Comparison of ENCODE assay signal across 11 cellular contexts in genomic region chr19:13121551-13122274, GRCh38. TPM values are rescaled to one million over a fixed set of nuclear protein-coding genes. Genes with fewer than 3 reads are reported as not detected.
DNase-seq lines count a peak whose midpoint lies in the region; ATAC-seq and TF ChIP-seq lines count a peak whose summit lies in the region.
"Had no signal": no experiment of that assay in that cellular context is flagged by ENCODE, and none has a peak within 500 bp of the region (broad histone marks: within the 10 kb centered on the region; RNA-seq: fewer than 3 reads in every experiment).

No MANE protein-coding gene starts in this region.

- CTCF ChIA-PET in activated naive CD4-positive, alpha-beta T cell treated with anti-CD3 and anti-CD28 coated beads, Interleukin-2, amount 10 ng/mL, durations not matched to agents 7 days and 5 days (lab: Charles Lee), result no interaction called here
- CTCF ChIA-PET in activated CD8-positive, alpha-beta T cell treated with anti-CD3 and anti-CD28 coated beads for 36 hours (lab: Charles Lee), result interaction anchor here (5.2 kb wide), 1 partner anchor 156 kb away, joined by 21 read pairs; no protein-coding TSS in a partner anchor

- no peaks in the 10 kb centered on the region for H3K9me3 Mint-ChIP-seq in activated naive CD4-positive, alpha-beta T cell treated with anti-CD3 and anti-CD28 coated beads, Interleukin-2, amount 50 U/mL, for 72 hours
- H3K9me3 Mint-ChIP-seq in activated naive CD4-positive, alpha-beta T cell treated with anti-CD3 and anti-CD28 coated beads, Interleukin-2, amount 10 ng/mL, durations not matched to agents 7 days and 5 days, result no peaks in the 10 kb centered on the region
- H3K9me3 Mint-ChIP-seq in activated CD8-positive, alpha-beta T cell treated with anti-CD3 and anti-CD28 coated beads for 36 hours, result no peaks in the 10 kb centered on the region
- H3K9me3 Mint-ChIP-seq in memory B cell (no peaks in the 10 kb centered on the region), type B pancreatic cell (no peaks in the 10 kb centered on the region)

- H3K4me1 ChIP-seq in esophagus muscularis mucosa, result peaks cover 28 to 48% (median 43%) of the 10 kb centered on the region in 4 donors

- no peak for TF ChIP-seq POLR2A in esophagus muscularis mucosa (IDR thresholded peaks at IDR 0.05; ENCODE audit: low read depth)

- H3K4me1 Mint-ChIP-seq in activated naive CD4-positive, alpha-beta T cell treated with anti-CD3 and anti-CD28 coated beads, Interleukin-2, amount 10 ng/mL, durations not matched to agents 7 days and 5 days, result peaks cover 40% of the 10 kb centered on the region
- H3K4me1 Mint-ChIP-seq in activated CD8-positive, alpha-beta T cell treated with anti-CD3 and anti-CD28 coated beads for 36 hours (ENCODE audit: low read depth), result peaks cover 47% of the 10 kb centered on the region
- peaks cover 27% of the 10 kb centered on the region for H3K4me1 Mint-ChIP-seq in memory B cell
- H3K4me1 Mint-ChIP-seq in type B pancreatic cell (ENCODE audit: unreplicated experiment), result peaks cover 31% of the 10 kb centered on the region

- no peak overlapping the region for H3K27ac ChIP-seq in esophagus muscularis mucosa (replicated peaks in 1 of 4)
- H3K27ac ChIP-seq: vagina had no signal

- POLR2A ChIA-PET in activated CD8-positive, alpha-beta T cell treated with anti-CD3 and anti-CD28 coated beads for 36 hours (lab: Charles Lee), result interaction anchor here (1.7 to 6.4 kb wide), 3 partner anchors 9 to 34 kb away, joined by 5 to 63 read pairs (median 8); no protein-coding TSS in a partner anchor

- no peak overlapping the region for H3K4me3 ChIP-seq in esophagus muscularis mucosa
- H3K4me3 ChIP-seq: Peyer's patch, vagina had no signal

- no peaks in the 10 kb centered on the region for H3K9me3 ChIP-seq in esophagus muscularis mucosa
- H3K9me3 ChIP-seq: Peyer's patch, vagina had no signal

- H3K4me3 Mint-ChIP-seq in activated naive CD4-positive, alpha-beta T cell treated with anti-CD3 and anti-CD28 coated beads, Interleukin-2, amount 10 ng/mL, durations not matched to agents 7 days and 5 days, result no peak overlapping the region
- H3K4me3 Mint-ChIP-seq in activated CD8-positive, alpha-beta T cell treated with anti-CD3 and anti-CD28 coated beads for 36 hours, result peak overlapping the region; percentile 20
- H3K4me3 Mint-ChIP-seq in memory B cell, result peak overlapping the region; percentile 15
- peak overlapping the region; percentile 54 for H3K4me3 Mint-ChIP-seq in type B pancreatic cell

- 84% methylated on average over 17 of the region's 18 CpGs for WGBS in esophagus muscularis mucosa

- H3K36me3 ChIP-seq in esophagus muscularis mucosa, result peaks cover 0 to 20% (median 8%) of the 10 kb centered on the region in 4 donors
- H3K36me3 ChIP-seq: vagina had no signal

- no peaks in the 10 kb centered on the region for H3K27me3 ChIP-seq in esophagus muscularis mucosa
- H3K27me3 ChIP-seq: Peyer's patch, vagina had no signal

- no peak for TF ChIP-seq CTCF in activated CD8-positive, alpha-beta T cell treated with anti-CD3 and anti-CD28 coated beads for 36 hours (IDR thresholded peaks at IDR 0.05)
- TF ChIP-seq CTCF in type B pancreatic cell (conservative IDR thresholded peaks at IDR 0.05) (no peak), esophagus muscularis mucosa (IDR thresholded peaks at IDR 0.05) (no peak)

- peaks cover 10% of the 10 kb centered on the region in 2 donors for H3K36me3 Mint-ChIP-seq in activated naive CD4-positive, alpha-beta T cell treated with anti-CD3 and anti-CD28 coated beads, Interleukin-2, amount 50 U/mL, for 72 hours
- H3K36me3 Mint-ChIP-seq in activated naive CD4-positive, alpha-beta T cell treated with anti-CD3 and anti-CD28 coated beads, Interleukin-2, amount 10 ng/mL, durations not matched to agents 7 days and 5 days, result peaks cover 2% of the 10 kb centered on the region
- peaks cover 13% of the 10 kb centered on the region for H3K36me3 Mint-ChIP-seq in activated CD8-positive, alpha-beta T cell treated with anti-CD3 and anti-CD28 coated beads for 36 hours (ENCODE audit: low read depth)
- H3K36me3 Mint-ChIP-seq in memory B cell, result no peaks in the 10 kb centered on the region
- H3K36me3 Mint-ChIP-seq in type B pancreatic cell, result no peaks in the 10 kb centered on the region

- intact Hi-C loops in activated CD8-positive, alpha-beta T cell treated with anti-CD3 and anti-CD28 coated beads for 36 hours (cut with micrococcal nuclease), result no loop called here
- intact Hi-C loops in esophagus muscularis mucosa (cut with DNase I), result no loop called here

- no peak for ATAC-seq in activated naive CD4-positive, alpha-beta T cell treated with anti-CD3 and anti-CD28 coated beads, Interleukin-2, amount 50 U/mL, for 72 hours
- no peak for ATAC-seq in activated CD8-positive, alpha-beta T cell treated with anti-CD3 and anti-CD28 coated beads for 36 hours
- ATAC-seq in memory B cell (ENCODE audit: low read depth) (no peak), HG02610 (IDR thresholded peaks at IDR 0.05; ENCODE audit: unreplicated experiment) (no peak)

- peak overlapping the region; percentile 35 to 50 for H3K27ac Mint-ChIP-seq in activated naive CD4-positive, alpha-beta T cell treated with anti-CD3 and anti-CD28 coated beads, Interleukin-2, amount 50 U/mL, for 72 hours
- no peak overlapping the region for H3K27ac Mint-ChIP-seq in activated naive CD4-positive, alpha-beta T cell treated with anti-CD3 and anti-CD28 coated beads, Interleukin-2, amount 10 ng/mL, durations not matched to agents 7 days and 5 days
- peak overlapping the region; percentile 67 for H3K27ac Mint-ChIP-seq in activated CD8-positive, alpha-beta T cell treated with anti-CD3 and anti-CD28 coated beads for 36 hours
- H3K27ac Mint-ChIP-seq in memory B cell (peak overlapping the region; percentile 19), type B pancreatic cell (peak overlapping the region; percentile 20)

- no peaks in the 10 kb centered on the region for H3K27me3 Mint-ChIP-seq in activated naive CD4-positive, alpha-beta T cell treated with anti-CD3 and anti-CD28 coated beads, Interleukin-2, amount 10 ng/mL, durations not matched to agents 7 days and 5 days
- H3K27me3 Mint-ChIP-seq in activated CD8-positive, alpha-beta T cell treated with anti-CD3 and anti-CD28 coated beads for 36 hours, result no peaks in the 10 kb centered on the region
- H3K27me3 Mint-ChIP-seq in memory B cell (no peaks in the 10 kb centered on the region), type B pancreatic cell (no peaks in the 10 kb centered on the region)

- no peak for DNase-seq in activated naive CD4-positive, alpha-beta T cell treated with anti-CD3 and anti-CD28 coated beads, Interleukin-2, amount 50 U/mL, for 72 hours (ENCODE audit: low spot score in 2 of 2)
- DNase-seq in activated naive CD4-positive, alpha-beta T cell treated with anti-CD3 and anti-CD28 coated beads, Interleukin-2, amount 10 ng/mL, durations not matched to agents 7 days and 5 days, result no peak
- DNase-seq in activated CD8-positive, alpha-beta T cell treated with anti-CD3 and anti-CD28 coated beads for 36 hours, result peak; percentile 53
- no peak for DNase-seq in memory B cell (ENCODE audit: low spot score in 2 of 2)
- no peak for DNase-seq in type B pancreatic cell (ENCODE audit: extremely low spot score, unreplicated experiment)
- DNase-seq in esophagus muscularis mucosa (ENCODE audit: extremely low spot score), result no peak
- DNase-seq in globus pallidus (ENCODE audit: low spot score), result no peak
- DNase-seq: Peyer's patch, T-helper 9 cell had no signal

- TF ChIP-seq EP300 in esophagus muscularis mucosa (IDR thresholded peaks at IDR 0.05), result no peak

RNA-seq across cellular contexts. Expression of gene NACC1, which starts 3.6 kb away (rescaled TPM):
- total RNA-seq in activated naive CD4-positive, alpha-beta T cell treated with anti-CD3 and anti-CD28 coated beads, Interleukin-2, amount 50 U/mL, for 72 hours, result 10 to 100 TPM; 56.0 to 67.0 TPM
- total RNA-seq in activated CD8-positive, alpha-beta T cell treated with anti-CD3 and anti-CD28 coated beads for 36 hours, result 10 to 100 TPM; 73.8 to 87.5 TPM
- 66.8 and 77.9 TPM in 2 replicates for total RNA-seq in type B pancreatic cell (ENCODE audit: low replicate concordance)
- 10 to 100 TPM; 24.5 to 61.6 (median 29.6) TPM for total RNA-seq in esophagus muscularis mucosa

RNA-seq across cellular contexts. Expression of gene TRMT1, which starts 5.2 kb away (rescaled TPM):
- 10 to 100 TPM; 65.5 to 82.4 TPM for total RNA-seq in activated naive CD4-positive, alpha-beta T cell treated with anti-CD3 and anti-CD28 coated beads, Interleukin-2, amount 50 U/mL, for 72 hours
- 10 to 100 TPM; 85.0 to 95.7 TPM for total RNA-seq in activated CD8-positive, alpha-beta T cell treated with anti-CD3 and anti-CD28 coated beads for 36 hours
- total RNA-seq in type B pancreatic cell (ENCODE audit: low replicate concordance) (48.1 and 69.7 TPM in 2 replicates), esophagus muscularis mucosa (10 to 100 TPM; 21.4 to 27.6 (median 26.9) TPM)

RNA-seq across cellular contexts. Expression of gene LYL1, which starts 19.1 kb away (rescaled TPM):
- 1 to 10 TPM in 1 of 2 donors, under 1 TPM in 1; 0.71 to 3.2 TPM for total RNA-seq in activated naive CD4-positive, alpha-beta T cell treated with anti-CD3 and anti-CD28 coated beads, Interleukin-2, amount 50 U/mL, for 72 hours
- total RNA-seq in activated CD8-positive, alpha-beta T cell treated with anti-CD3 and anti-CD28 coated beads for 36 hours, result 1 to 10 TPM; 3.9 to 4.8 TPM
- 0.19 TPM in 1 of 2 replicates, not detected in the other for total RNA-seq in type B pancreatic cell (ENCODE audit: low replicate concordance)
- total RNA-seq in esophagus muscularis mucosa, result 10 to 100 TPM; 11.9 to 20.2 (median 17.0) TPM

RNA-seq across cellular contexts. Expression of gene STX10, which starts 28.5 kb away (rescaled TPM):
- total RNA-seq in activated naive CD4-positive, alpha-beta T cell treated with anti-CD3 and anti-CD28 coated beads, Interleukin-2, amount 50 U/mL, for 72 hours, result 10 to 100 TPM; 67.2 to 77.1 TPM
- 10 to 100 TPM; 66.8 to 72.4 TPM for total RNA-seq in activated CD8-positive, alpha-beta T cell treated with anti-CD3 and anti-CD28 coated beads for 36 hours
- total RNA-seq in type B pancreatic cell (ENCODE audit: low replicate concordance) (45.2 and 46.8 TPM in 2 replicates), esophagus muscularis mucosa (10 to 100 TPM; 50.2 to 62.6 (median 56.6) TPM)

RNA-seq across cellular contexts. Expression of gene IER2, which starts 28.5 kb away (rescaled TPM):
- total RNA-seq in activated naive CD4-positive, alpha-beta T cell treated with anti-CD3 and anti-CD28 coated beads, Interleukin-2, amount 50 U/mL, for 72 hours, result 100 to 1,000 TPM; 111 to 174 TPM
- 100 to 1,000 TPM; 120 to 122 TPM for total RNA-seq in activated CD8-positive, alpha-beta T cell treated with anti-CD3 and anti-CD28 coated beads for 36 hours
- total RNA-seq in type B pancreatic cell (ENCODE audit: low replicate concordance), result 103 and 322 TPM in 2 replicates
- total RNA-seq in esophagus muscularis mucosa, result 100 to 1,000 TPM in 1 of 4 donors, 10 to 100 TPM in 3; 29.1 to 144 (median 62.3) TPM
